1 cellular context compared by ENCODE assay signal in the genomic region with DNA sequence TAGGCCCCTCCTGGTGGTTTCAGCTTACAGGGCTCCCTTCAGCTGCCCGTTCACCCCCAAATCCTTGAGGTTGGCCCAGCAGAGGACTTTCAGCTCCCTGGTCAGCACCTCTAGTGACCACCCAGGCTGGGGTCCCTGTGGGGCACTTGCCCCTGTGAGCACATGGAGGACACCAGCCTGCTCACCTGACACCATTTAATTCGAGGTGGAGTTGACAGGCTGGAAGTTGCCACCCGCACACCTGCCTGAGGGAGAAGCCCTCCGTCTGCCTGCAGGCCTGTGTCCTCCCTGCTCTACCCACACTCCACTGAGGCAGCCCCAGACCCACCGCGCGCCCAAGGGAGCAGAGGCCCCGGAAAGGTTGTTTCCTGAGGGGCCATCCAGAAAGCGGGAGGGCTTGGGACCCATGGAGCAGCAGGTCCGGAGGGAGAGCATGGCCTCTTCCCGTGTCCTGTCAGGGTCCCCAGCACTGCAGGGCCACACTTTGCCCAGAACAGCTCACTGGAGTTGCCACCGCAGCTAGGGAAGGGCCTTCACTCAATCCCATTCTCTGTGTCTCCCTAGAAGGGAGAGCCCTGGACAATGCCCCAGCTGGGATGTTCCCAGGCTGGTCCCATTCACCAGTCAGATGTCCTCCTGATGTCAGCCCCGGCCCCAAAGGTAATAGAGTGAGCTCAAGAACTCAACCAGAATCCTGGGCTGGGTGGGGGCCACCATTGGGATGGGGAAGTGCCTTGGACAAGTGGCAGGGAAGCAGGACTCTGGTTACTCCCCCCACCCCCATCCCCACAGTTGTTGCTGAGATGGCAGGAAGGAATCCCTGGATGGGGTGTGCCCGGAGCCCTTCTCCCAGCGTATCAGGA.
TF ChIP-seq lines count a peak whose summit lies in the region.

No MANE protein-coding gene starts in this region.

TF ChIP-seq in K562, 482 proteins besides CTCF, POLR2A, EP300 and RAD21 (continued from another document and continues in another):
- TF ChIP-seq TAF1 (IDR thresholded peaks at IDR 0.05; ENCODE audit: control insufficient read depth, extremely low read depth, insufficient read depth, low read length, severe bottlenecking) = peak; percentile 21
- TF ChIP-seq, protein P1, sequence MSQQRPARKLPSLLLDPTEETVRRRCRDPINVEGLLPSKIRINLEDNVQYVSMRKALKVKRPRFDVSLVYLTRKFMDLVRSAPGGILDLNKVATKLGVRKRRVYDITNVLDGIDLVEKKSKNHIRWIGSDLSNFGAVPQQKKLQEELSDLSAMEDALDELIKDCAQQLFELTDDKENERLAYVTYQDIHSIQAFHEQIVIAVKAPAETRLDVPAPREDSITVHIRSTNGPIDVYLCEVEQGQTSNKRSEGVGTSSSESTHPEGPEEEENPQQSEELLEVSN (IDR thresholded peaks at IDR 0.05; ENCODE audit: borderline replicate concordance in 1 of 2, extremely low read depth in 1 of 2, insufficient read depth in 1 of 2, insufficient read length in 1 of 2, low read depth in 1 of 2, low read length in 1 of 2, poor library complexity in 1 of 2, severe bottlenecking in 1 of 2) = no peak
- no peak for TF ChIP-seq PHTF2 (CRISPR knock-in tag; IDR thresholded peaks at IDR 0.05)
- TF ChIP-seq, protein P2, sequence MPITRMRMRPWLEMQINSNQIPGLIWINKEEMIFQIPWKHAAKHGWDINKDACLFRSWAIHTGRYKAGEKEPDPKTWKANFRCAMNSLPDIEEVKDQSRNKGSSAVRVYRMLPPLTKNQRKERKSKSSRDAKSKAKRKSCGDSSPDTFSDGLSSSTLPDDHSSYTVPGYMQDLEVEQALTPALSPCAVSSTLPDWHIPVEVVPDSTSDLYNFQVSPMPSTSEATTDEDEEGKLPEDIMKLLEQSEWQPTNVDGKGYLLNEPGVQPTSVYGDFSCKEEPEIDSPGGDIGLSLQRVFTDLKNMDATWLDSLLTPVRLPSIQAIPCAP (CRISPR knock-in tag; IDR thresholded peaks at IDR 0.05; ENCODE audit: borderline replicate concordance) = no peak
- TF ChIP-seq CBX3 (IDR thresholded peaks at IDR 0.05; ENCODE audit: borderline replicate concordance in 1 of 2, low read length in 2 of 2) = no peak
- TF ChIP-seq PHB2 (IDR thresholded peaks at IDR 0.05; ENCODE audit: low read depth) = no peak
- TF ChIP-seq NFRKB (IDR thresholded peaks at IDR 0.05; ENCODE audit: low read depth) = no peak
- TF ChIP-seq, protein P3, sequence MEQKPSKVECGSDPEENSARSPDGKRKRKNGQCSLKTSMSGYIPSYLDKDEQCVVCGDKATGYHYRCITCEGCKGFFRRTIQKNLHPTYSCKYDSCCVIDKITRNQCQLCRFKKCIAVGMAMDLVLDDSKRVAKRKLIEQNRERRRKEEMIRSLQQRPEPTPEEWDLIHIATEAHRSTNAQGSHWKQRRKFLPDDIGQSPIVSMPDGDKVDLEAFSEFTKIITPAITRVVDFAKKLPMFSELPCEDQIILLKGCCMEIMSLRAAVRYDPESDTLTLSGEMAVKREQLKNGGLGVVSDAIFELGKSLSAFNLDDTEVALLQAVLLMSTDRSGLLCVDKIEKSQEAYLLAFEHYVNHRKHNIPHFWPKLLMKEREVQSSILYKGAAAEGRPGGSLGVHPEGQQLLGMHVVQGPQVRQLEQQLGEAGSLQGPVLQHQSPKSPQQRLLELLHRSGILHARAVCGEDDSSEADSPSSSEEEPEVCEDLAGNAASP (IDR thresholded peaks at IDR 0.05) = no peak
- no peak for TF ChIP-seq DDX20 (tag; IDR thresholded peaks at IDR 0.05; ENCODE audit: low read depth)
- TF ChIP-seq ZNF165 (CRISPR knock-in tag; IDR thresholded peaks at IDR 0.05; ENCODE audit: borderline replicate concordance) = no peak
- no peak for TF ChIP-seq SAFB (IDR thresholded peaks at IDR 0.05; ENCODE audit: borderline replicate concordance, low read depth, low read length)
- TF ChIP-seq DPF2 (IDR thresholded peaks at IDR 0.05) = no peak
- TF ChIP-seq ZNF354B (CRISPR knock-in tag; IDR thresholded peaks at IDR 0.05) = no peak
- TF ChIP-seq HMG20B (CRISPR knock-in tag; IDR thresholded peaks at IDR 0.05) = no peak
- TF ChIP-seq PBX2 (CRISPR knock-in tag; IDR thresholded peaks at IDR 0.05; ENCODE audit: low read depth) = no peak
- TF ChIP-seq PBX2 (tag; conservative IDR thresholded peaks at IDR 0.05; ENCODE audit: low read depth) = no peak
- no peak for TF ChIP-seq NONO (IDR thresholded peaks at IDR 0.05; ENCODE audit: low read depth in 2 of 2, low read length in 1 of 2)
- no peak for TF ChIP-seq FIP1L1 (IDR thresholded peaks at IDR 0.05; ENCODE audit: low read depth, low read length, poor library complexity, severe bottlenecking)
- TF ChIP-seq RBM14 (IDR thresholded peaks at IDR 0.05; ENCODE audit: borderline replicate concordance, insufficient read depth, low read depth, low read length) = no peak
- TF ChIP-seq ZNF324 (CRISPR knock-in tag; IDR thresholded peaks at IDR 0.05) = no peak
- no peak for TF ChIP-seq ZNF124 (CRISPR knock-in tag; IDR thresholded peaks at IDR 0.05)
- TF ChIP-seq, protein P4, sequence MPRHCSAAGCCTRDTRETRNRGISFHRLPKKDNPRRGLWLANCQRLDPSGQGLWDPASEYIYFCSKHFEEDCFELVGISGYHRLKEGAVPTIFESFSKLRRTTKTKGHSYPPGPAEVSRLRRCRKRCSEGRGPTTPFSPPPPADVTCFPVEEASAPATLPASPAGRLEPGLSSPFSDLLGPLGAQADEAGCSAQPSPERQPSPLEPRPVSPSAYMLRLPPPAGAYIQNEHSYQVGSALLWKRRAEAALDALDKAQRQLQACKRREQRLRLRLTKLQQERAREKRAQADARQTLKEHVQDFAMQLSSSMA (CRISPR knock-in tag; IDR thresholded peaks at IDR 0.05) = no peak
- TF ChIP-seq CCAR2 (IDR thresholded peaks at IDR 0.05; ENCODE audit: low read depth, low read length) = no peak
- TF ChIP-seq ZNF239 (CRISPR knock-in tag; IDR thresholded peaks at IDR 0.05) = no peak
- TF ChIP-seq CREB1 (IDR thresholded peaks at IDR 0.05) = peak; percentile 16; the same call in 1 of the 2 replicates
- no peak for TF ChIP-seq CREB1 (CRISPR knock-in tag; IDR thresholded peaks at IDR 0.05)
- no peak for TF ChIP-seq ZNF584 (CRISPR knock-in tag; IDR thresholded peaks at IDR 0.05; ENCODE audit: low read depth)
- no peak for TF ChIP-seq TEAD4 (IDR thresholded peaks at IDR 0.05; ENCODE audit: low read length)
- no peak for TF ChIP-seq TEAD4 (CRISPR knock-in tag; IDR thresholded peaks at IDR 0.05; ENCODE audit: borderline replicate concordance)
- TF ChIP-seq POLR2B (IDR thresholded peaks at IDR 0.05; ENCODE audit: low read depth, partially characterized antibody) = no peak
- TF ChIP-seq FOSL1 (tag; conservative IDR thresholded peaks at IDR 0.05) = no peak
- TF ChIP-seq EP400 (IDR thresholded peaks at IDR 0.05) = no peak
- TF ChIP-seq NFIC (IDR thresholded peaks at IDR 0.05) = no peak
- TF ChIP-seq MAX (CRISPR knock-in tag; IDR thresholded peaks at IDR 0.05) = peak; percentile 52; the same call in 1 of the 2 replicates
- TF ChIP-seq, protein P5, sequence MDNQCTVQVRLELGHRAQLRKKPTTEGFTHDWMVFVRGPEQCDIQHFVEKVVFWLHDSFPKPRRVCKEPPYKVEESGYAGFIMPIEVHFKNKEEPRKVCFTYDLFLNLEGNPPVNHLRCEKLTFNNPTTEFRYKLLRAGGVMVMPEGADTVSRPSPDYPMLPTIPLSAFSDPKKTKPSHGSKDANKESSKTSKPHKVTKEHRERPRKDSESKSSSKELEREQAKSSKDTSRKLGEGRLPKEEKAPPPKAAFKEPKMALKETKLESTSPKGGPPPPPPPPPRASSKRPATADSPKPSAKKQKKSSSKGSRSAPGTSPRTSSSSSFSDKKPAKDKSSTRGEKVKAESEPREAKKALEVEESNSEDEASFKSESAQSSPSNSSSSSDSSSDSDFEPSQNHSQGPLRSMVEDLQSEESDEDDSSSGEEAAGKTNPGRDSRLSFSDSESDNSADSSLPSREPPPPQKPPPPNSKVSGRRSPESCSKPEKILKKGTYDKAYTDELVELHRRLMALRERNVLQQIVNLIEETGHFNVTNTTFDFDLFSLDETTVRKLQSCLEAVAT (IDR thresholded peaks at IDR 0.05) = no peak
- TF ChIP-seq PCBP1 (IDR thresholded peaks at IDR 0.05; ENCODE audit: low read depth, low read length, poor library complexity, severe bottlenecking) = no peak
- TF ChIP-seq RERE (CRISPR knock-in tag; IDR thresholded peaks at IDR 0.05; ENCODE audit: borderline replicate concordance) = peak; percentile 95; the same call in 1 of the 2 replicates
- TF ChIP-seq FOS (IDR thresholded peaks at IDR 0.05; ENCODE audit: extremely low read depth, insufficient read length) = no peak
- TF ChIP-seq ZNF263 (CRISPR knock-in tag; IDR thresholded peaks at IDR 0.05; ENCODE audit: borderline replicate concordance) = peak; percentile 33; the same call in 1 of the 2 replicates
- TF ChIP-seq YY1 (IDR thresholded peaks at IDR 0.05; ENCODE audit: borderline replicate concordance in 1 of 3, control insufficient read depth in 1 of 3, extremely low read depth in 1 of 3, insufficient read depth in 3 of 3, insufficient read length in 1 of 3, insufficient replicate concordance in 2 of 3, low read depth in 1 of 3, low read length in 2 of 3) = peak in 1 of 3 experiments; percentile 4
- no peak for TF ChIP-seq CBX5 (IDR thresholded peaks at IDR 0.05; ENCODE audit: borderline replicate concordance, low read depth)
- TF ChIP-seq KLF16 (IDR thresholded peaks at IDR 0.05) = no peak
- TF ChIP-seq, protein P6, sequence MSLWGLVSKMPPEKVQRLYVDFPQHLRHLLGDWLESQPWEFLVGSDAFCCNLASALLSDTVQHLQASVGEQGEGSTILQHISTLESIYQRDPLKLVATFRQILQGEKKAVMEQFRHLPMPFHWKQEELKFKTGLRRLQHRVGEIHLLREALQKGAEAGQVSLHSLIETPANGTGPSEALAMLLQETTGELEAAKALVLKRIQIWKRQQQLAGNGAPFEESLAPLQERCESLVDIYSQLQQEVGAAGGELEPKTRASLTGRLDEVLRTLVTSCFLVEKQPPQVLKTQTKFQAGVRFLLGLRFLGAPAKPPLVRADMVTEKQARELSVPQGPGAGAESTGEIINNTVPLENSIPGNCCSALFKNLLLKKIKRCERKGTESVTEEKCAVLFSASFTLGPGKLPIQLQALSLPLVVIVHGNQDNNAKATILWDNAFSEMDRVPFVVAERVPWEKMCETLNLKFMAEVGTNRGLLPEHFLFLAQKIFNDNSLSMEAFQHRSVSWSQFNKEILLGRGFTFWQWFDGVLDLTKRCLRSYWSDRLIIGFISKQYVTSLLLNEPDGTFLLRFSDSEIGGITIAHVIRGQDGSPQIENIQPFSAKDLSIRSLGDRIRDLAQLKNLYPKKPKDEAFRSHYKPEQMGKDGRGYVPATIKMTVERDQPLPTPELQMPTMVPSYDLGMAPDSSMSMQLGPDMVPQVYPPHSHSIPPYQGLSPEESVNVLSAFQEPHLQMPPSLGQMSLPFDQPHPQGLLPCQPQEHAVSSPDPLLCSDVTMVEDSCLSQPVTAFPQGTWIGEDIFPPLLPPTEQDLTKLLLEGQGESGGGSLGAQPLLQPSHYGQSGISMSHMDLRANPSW (CRISPR knock-in tag; IDR thresholded peaks at IDR 0.05) = no peak
- TF ChIP-seq ZNF143 (CRISPR knock-in tag; IDR thresholded peaks at IDR 0.05) = peak; percentile 11; the same call in 1 of the 2 replicates
